Comparison of ENCODE assay signal across 1 cellular context in the genomic region with DNA sequence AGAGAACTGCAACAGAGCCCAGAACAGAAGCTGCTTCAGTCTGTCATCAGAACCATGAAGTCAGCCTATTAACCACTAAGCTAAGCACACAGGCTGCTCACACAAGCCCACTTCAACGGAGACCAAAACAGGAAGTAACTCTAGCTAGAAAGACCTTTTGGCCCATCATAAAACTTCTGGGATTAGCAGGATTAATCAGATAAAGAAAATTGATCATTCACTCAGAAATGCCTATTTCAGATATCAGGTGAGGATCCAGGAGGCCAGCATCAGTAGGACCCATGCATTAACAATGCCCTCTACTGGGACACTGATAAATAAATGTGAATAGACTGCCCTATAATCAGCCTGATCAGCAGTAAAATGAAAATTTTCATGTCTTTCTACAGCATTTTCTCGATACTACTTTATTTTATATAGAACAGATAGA.
TF ChIP-seq lines count a peak whose summit lies in the region.

No MANE protein-coding gene starts in this region.

TF ChIP-seq in HCT116, 20 proteins besides CTCF, POLR2A, EP300 and RAD21 (continued from another document):
- TF ChIP-seq, protein P1, sequence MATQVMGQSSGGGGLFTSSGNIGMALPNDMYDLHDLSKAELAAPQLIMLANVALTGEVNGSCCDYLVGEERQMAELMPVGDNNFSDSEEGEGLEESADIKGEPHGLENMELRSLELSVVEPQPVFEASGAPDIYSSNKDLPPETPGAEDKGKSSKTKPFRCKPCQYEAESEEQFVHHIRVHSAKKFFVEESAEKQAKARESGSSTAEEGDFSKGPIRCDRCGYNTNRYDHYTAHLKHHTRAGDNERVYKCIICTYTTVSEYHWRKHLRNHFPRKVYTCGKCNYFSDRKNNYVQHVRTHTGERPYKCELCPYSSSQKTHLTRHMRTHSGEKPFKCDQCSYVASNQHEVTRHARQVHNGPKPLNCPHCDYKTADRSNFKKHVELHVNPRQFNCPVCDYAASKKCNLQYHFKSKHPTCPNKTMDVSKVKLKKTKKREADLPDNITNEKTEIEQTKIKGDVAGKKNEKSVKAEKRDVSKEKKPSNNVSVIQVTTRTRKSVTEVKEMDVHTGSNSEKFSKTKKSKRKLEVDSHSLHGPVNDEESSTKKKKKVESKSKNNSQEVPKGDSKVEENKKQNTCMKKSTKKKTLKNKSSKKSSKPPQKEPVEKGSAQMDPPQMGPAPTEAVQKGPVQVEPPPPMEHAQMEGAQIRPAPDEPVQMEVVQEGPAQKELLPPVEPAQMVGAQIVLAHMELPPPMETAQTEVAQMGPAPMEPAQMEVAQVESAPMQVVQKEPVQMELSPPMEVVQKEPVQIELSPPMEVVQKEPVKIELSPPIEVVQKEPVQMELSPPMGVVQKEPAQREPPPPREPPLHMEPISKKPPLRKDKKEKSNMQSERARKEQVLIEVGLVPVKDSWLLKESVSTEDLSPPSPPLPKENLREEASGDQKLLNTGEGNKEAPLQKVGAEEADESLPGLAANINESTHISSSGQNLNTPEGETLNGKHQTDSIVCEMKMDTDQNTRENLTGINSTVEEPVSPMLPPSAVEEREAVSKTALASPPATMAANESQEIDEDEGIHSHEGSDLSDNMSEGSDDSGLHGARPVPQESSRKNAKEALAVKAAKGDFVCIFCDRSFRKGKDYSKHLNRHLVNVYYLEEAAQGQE (IDR thresholded peaks at IDR 0.05; ENCODE audit: low read depth) = no peak
- TF ChIP-seq, protein P2, sequence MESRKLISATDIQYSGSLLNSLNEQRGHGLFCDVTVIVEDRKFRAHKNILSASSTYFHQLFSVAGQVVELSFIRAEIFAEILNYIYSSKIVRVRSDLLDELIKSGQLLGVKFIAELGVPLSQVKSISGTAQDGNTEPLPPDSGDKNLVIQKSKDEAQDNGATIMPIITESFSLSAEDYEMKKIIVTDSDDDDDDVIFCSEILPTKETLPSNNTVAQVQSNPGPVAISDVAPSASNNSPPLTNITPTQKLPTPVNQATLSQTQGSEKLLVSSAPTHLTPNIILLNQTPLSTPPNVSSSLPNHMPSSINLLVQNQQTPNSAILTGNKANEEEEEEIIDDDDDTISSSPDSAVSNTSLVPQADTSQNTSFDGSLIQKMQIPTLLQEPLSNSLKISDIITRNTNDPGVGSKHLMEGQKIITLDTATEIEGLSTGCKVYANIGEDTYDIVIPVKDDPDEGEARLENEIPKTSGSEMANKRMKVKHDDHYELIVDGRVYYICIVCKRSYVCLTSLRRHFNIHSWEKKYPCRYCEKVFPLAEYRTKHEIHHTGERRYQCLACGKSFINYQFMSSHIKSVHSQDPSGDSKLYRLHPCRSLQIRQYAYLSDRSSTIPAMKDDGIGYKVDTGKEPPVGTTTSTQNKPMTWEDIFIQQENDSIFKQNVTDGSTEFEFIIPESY (IDR thresholded peaks at IDR 0.05; ENCODE audit: extremely low read depth, insufficient replicate concordance, low read length) = no peak
- TF ChIP-seq SRF (IDR thresholded peaks at IDR 0.05; ENCODE audit: low read depth) = no peak
- no peak for TF ChIP-seq EZH2phosphoT487 (IDR thresholded peaks at IDR 0.05; ENCODE audit: borderline replicate concordance)
- no peak for TF ChIP-seq TCF7L2 (IDR thresholded peaks at IDR 0.05; ENCODE audit: borderline replicate concordance, extremely low read depth, insufficient read depth, insufficient read length)
- TF ChIP-seq JUND (IDR thresholded peaks at IDR 0.05) = no peak
- TF ChIP-seq, protein P3, sequence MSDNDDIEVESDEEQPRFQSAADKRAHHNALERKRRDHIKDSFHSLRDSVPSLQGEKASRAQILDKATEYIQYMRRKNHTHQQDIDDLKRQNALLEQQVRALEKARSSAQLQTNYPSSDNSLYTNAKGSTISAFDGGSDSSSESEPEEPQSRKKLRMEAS (IDR thresholded peaks at IDR 0.05) = no peak
- TF ChIP-seq, protein P4, sequence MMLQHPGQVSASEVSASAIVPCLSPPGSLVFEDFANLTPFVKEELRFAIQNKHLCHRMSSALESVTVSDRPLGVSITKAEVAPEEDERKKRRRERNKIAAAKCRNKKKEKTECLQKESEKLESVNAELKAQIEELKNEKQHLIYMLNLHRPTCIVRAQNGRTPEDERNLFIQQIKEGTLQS (IDR thresholded peaks at IDR 0.05) = no peak
- TF ChIP-seq ZNF274 (IDR thresholded peaks at IDR 0.05; ENCODE audit: low read depth, low read length) = no peak
- no peak for TF ChIP-seq CEBPB (IDR thresholded peaks at IDR 0.05; ENCODE audit: low read depth)
- TF ChIP-seq EGR1 (IDR thresholded peaks at IDR 0.05; ENCODE audit: low read depth) = no peak
- no peak for TF ChIP-seq FOSL1 (IDR thresholded peaks at IDR 0.05; ENCODE audit: low read depth)
